In genomic region chr14:51823706-51824105, GRCh38 we compare ENCODE assay signal across 16 cellular contexts. TPM values are rescaled to one million over a fixed set of nuclear protein-coding genes. Genes with fewer than 3 reads are reported as not detected.
A peak's percentile ranks its signal among the peaks of the same experiment; 100 is the strongest.
DNase-seq lines count a peak whose midpoint lies in the region; ATAC-seq and TF ChIP-seq lines count a peak whose summit lies in the region.
"Had no signal": no experiment of that assay in that cellular context is flagged by ENCODE, and none has a peak within 500 bp of the region (broad histone marks: within the 10 kb centered on the region; RNA-seq: fewer than 3 reads in every experiment).

No MANE protein-coding gene starts in this region.

- DNase-seq in Daoy (ENCODE audit: low read depth) (peak; percentile 50), HFF-Myc (ENCODE audit: extremely low read depth, low read depth) (peak; percentile 54), RWPE1 (ENCODE audit: low spot score) (peak; percentile 50), fibroblast of lung (ENCODE audit: low read depth in 2 of 2) (peak; percentile 19 to 63), testis (no peak), GM13976 (ENCODE audit: low spot score) (no peak)
- no peak for DNase-seq in activated CD8-positive, alpha-beta memory T cell treated with anti-CD3 and anti-CD28 coated beads for 24 hours
- DNase-seq: C1 segment of cervical spinal cord, DMS153, Karpas-422, MV-4-11, NCI-H1417 treated with DMSO at 0.1 percent for 48 hours, NCI-H2029, NCI-H510A had no signal

- H3K4me2 ChIP-seq in fibroblast of lung (ENCODE audit: extremely low read depth, insufficient read depth, low read length), result no peak overlapping the region
- H3K4me2 ChIP-seq: GM23338 had no signal

- no peak overlapping the region for H3K4me3 ChIP-seq in HFF-Myc (replicated peaks; ENCODE audit: low read depth, low read length)
- H3K4me3 ChIP-seq in fibroblast of lung (replicated peaks in 1 of 4; ENCODE audit: control extremely low read depth in 1 of 4, insufficient read depth in 1 of 4, low read depth in 3 of 4, low read length in 4 of 4), result no peak overlapping the region
- H3K4me3 ChIP-seq in testis, result no peak overlapping the region
- H3K4me3 ChIP-seq: GM23338 had no signal

- intact Hi-C loops in testis (cut with DNase I; ENCODE audit: low total_unique reads), result no loop called here

- H3K36me3 ChIP-seq in fibroblast of lung (ENCODE audit: control insufficient read depth, insufficient read depth, low read length) (no peaks in the 10 kb centered on the region), testis (ENCODE audit: low read depth, missing control alignments) (no peaks in the 10 kb centered on the region)

- POLR2A ChIA-PET in RWPE1 (lab: Yijun Ruan, JAX; ENCODE audit: low non-redundant PET), result no interaction called here

- H3K9ac ChIP-seq in fibroblast of lung (ENCODE audit: insufficient read depth, low read length), result no peak overlapping the region

- no peaks in the 10 kb centered on the region for H4K20me1 ChIP-seq in fibroblast of lung (ENCODE audit: control insufficient read depth, extremely low read depth, insufficient read depth, low read length)

- H3K27me3 ChIP-seq in fibroblast of lung (ENCODE audit: control insufficient read depth, insufficient read depth, low read length), result no peaks in the 10 kb centered on the region
- H3K27me3 ChIP-seq in testis, result no peaks in the 10 kb centered on the region

- no peak for TF ChIP-seq POLR2A in testis (IDR thresholded peaks at IDR 0.05)

- H3K9me3 ChIP-seq in fibroblast of lung (ENCODE audit: control insufficient read depth, insufficient read depth, low read depth, low read length), result no peaks in the 10 kb centered on the region
- H3K9me3 ChIP-seq in testis, result no peaks in the 10 kb centered on the region

- TF ChIP-seq CTCF in HFF-Myc (IDR thresholded peaks at IDR 0.05; ENCODE audit: low read depth, low read length, missing control alignments) (no peak), RWPE1 (conservative IDR thresholded peaks at IDR 0.05; ENCODE audit: low read depth) (no peak), fibroblast of lung (conservative IDR thresholded peaks at IDR 0.05 in 1 of 2, IDR thresholded peaks at IDR 0.05 in 1 of 2; ENCODE audit: low read depth in 1 of 2, low read length in 2 of 2) (no peak), testis (IDR thresholded peaks at IDR 0.05) (no peak), GM13976 (IDR thresholded peaks at IDR 0.05; ENCODE audit: borderline replicate concordance, control extremely low read depth, extremely low read depth, insufficient read depth, missing control alignments) (no peak)

- no peaks in the 10 kb centered on the region for H3K79me2 ChIP-seq in fibroblast of lung (ENCODE audit: control insufficient read depth, insufficient read depth, low read length)

- 74 to 80% methylated on average over 6 of the region's 6 CpGs for WGBS in testis, 2 donors

- no peak overlapping the region for H3K27ac ChIP-seq in RWPE1
- no peak overlapping the region for H3K27ac ChIP-seq in fibroblast of lung (ENCODE audit: insufficient read depth, low read length)
- H3K27ac ChIP-seq in testis, result no peak overlapping the region

- no peak for ATAC-seq in GM21576 (IDR thresholded peaks at IDR 0.05; ENCODE audit: unreplicated experiment)
- ATAC-seq: GM23338 had no signal

- peaks cover 6% of the 10 kb centered on the region for H3K4me1 ChIP-seq in fibroblast of lung (ENCODE audit: control insufficient read depth, extremely low read depth, insufficient read depth, low read length)
- H3K4me1 ChIP-seq in testis, result no peaks in the 10 kb centered on the region

- CTCF ChIA-PET in RWPE1 (lab: Yijun Ruan, JAX), result no interaction called here

- H2AFZ ChIP-seq in fibroblast of lung (ENCODE audit: low read length), result no peak overlapping the region
- H2AFZ ChIP-seq: GM23338 had no signal

- in situ Hi-C loops in GM13976 (cut with MboI; ENCODE audit: low sequenced_read_pairs, unreplicated experiment), result no loop called here

RNA-seq across cellular contexts. Expression of gene GNG2, which starts 36.7 kb away (rescaled TPM):
- total RNA-seq in Daoy (2014; rRNA removed; shearing (Covaris generic)), result 8.6 and 10.2 TPM in 2 replicates
- total RNA-seq in fibroblast of lung (19.0 and 21.5 TPM in 2 replicates), testis (100 to 1,000 TPM; 248 to 312 TPM)
- polyA plus RNA-seq in fibroblast of lung (21.1 and 37.0 TPM in 2 replicates), testis (ENCODE audit: insufficient read depth, low read depth, low replicate concordance) (250 TPM)
- polyA plus RNA-seq in fibroblast of lung (2012), result 11.6 and 20.0 TPM in 2 replicates
- polyA minus RNA-seq in fibroblast of lung (ENCODE audit: low replicate concordance), result 15.8 and 29.6 TPM in 2 replicates

Comparison
In these comparisons a context has a peak if more than half of its experiments do, and no peak if none do; other contexts are left out.
1. DNase-seq: peak in Daoy (single experiment), HFF-Myc (single experiment), RWPE1 (single experiment) and fibroblast of lung (2 of 2); none in testis (single experiment), GM13976 (single experiment) and activated CD8-positive, alpha-beta memory T cell treated with anti-CD3 and anti-CD28 coated beads for 24 hours (single experiment).
2. RNA of gene GNG2, which starts 36.7 kb away (total RNA-seq): 248 to 312 TPM in testis; 19.0 to 21.5 TPM in fibroblast of lung and 8.6 to 10.2 TPM in Daoy; every median in the first group is over 10 times any median in the second.